In genomic region chr2:15560988-15561573, GRCh38 we compare ENCODE assay signal across 8 cellular contexts. TPM values are rescaled to one million over a fixed set of nuclear protein-coding genes. Genes with fewer than 3 reads are reported as not detected.
DNase-seq lines count a peak whose midpoint lies in the region; ATAC-seq, FAIRE-seq and TF ChIP-seq lines count a peak whose summit lies in the region.

NBAS (minus strand) TSS chr2:15561334; CDS start chr2:15561304, 30 bp downstream.

- WGBS in A549 (ENCODE audit: missing lambda C conversion rate), result 0% methylated on average over 14 of the region's 30 CpGs

- CTCF ChIA-PET in A549 (lab: Yijun Ruan, JAX), result interaction anchor here (1.2 to 5.8 kb wide), 4 partner anchors 11 to 28 kb away, joined by 3 to 43 read pairs (median 16); no protein-coding TSS in a partner anchor

- no peak for FAIRE-seq in A549 (lab: Jason Lieb, UNC)

- H3K4me2 ChIP-seq in A549, result peak within 1 kb of the TSS; percentile 93

- peak within 1 kb of the TSS; percentile 64 for H3K4me3 ChIP-seq in A549
- peak within 1 kb of the TSS; percentile 95 for H3K4me3 ChIP-seq in iPS-18c (ENCODE audit: insufficient read depth, low read depth, low read length)
- peak within 1 kb of the TSS; percentile 90 to 91 (median 91) for H3K4me3 ChIP-seq in skeletal muscle tissue (ENCODE audit: low read length in 3 of 3)

- peaks cover 10% of the 10 kb centered on the region for H3K4me1 ChIP-seq in A549
- H3K4me1 ChIP-seq in skeletal muscle tissue (ENCODE audit: control insufficient read depth in 3 of 3, insufficient read depth in 3 of 3, low read length in 3 of 3), result peaks cover 8 to 28% (median 16%) of the 10 kb centered on the region in 3 donors

- H3K27me3 ChIP-seq in skeletal muscle tissue (ENCODE audit: control insufficient read depth in 3 of 3, insufficient read depth in 3 of 3, low read length in 3 of 3), result no peaks in the 10 kb centered on the region

- TF ChIP-seq CTCF in A549 (IDR thresholded peaks at IDR 0.05) (no peak), VCaP (conservative IDR thresholded peaks at IDR 0.05) (no peak)

- DNase-seq in A549 (ENCODE audit: low read depth in 1 of 2, low spot score in 1 of 2) (peak; percentile 82 to 92), NCI-H2171 treated with DMSO at 0.1 percent for 48 hours (lab: John Stamatoyannopoulos, UW) (peak; percentile 90), T47D (ENCODE audit: low read depth in 1 of 2, low spot score in 1 of 2) (peak; percentile 30 to 88)

- TF ChIP-seq EP300 in A549 (IDR thresholded peaks at IDR 0.05), result no peak

- H3K9me3 ChIP-seq in A549, result no peaks in the 10 kb centered on the region
- no peaks in the 10 kb centered on the region for H3K9me3 ChIP-seq in iPS-18c (ENCODE audit: control insufficient read depth, insufficient read depth, low read length)
- no peaks in the 10 kb centered on the region for H3K9me3 ChIP-seq in skeletal muscle tissue (ENCODE audit: control insufficient read depth in 3 of 3, low read length in 3 of 3)

- POLR2A ChIA-PET in A549 (lab: Yijun Ruan, JAX), result interaction anchor here (0.6 to 1.4 kb wide), 4 partner anchors 14 to 41 kb away, joined by 3 to 4 read pairs (median 3); partner anchors contain the start of gene DDX1

- peak within 1 kb of the TSS; percentile 85 to 96 (median 90) for H3K9ac ChIP-seq in skeletal muscle tissue (ENCODE audit: low read depth in 1 of 3, low read length in 3 of 3)

- peak; percentile 85 for TF ChIP-seq POLR2A in A549 (IDR thresholded peaks at IDR 0.05; ENCODE audit: low read length)

- no peaks in the 10 kb centered on the region for H3K36me3 ChIP-seq in skeletal muscle tissue (ENCODE audit: control insufficient read depth in 3 of 3, insufficient read depth in 3 of 3, low read length in 3 of 3)

- in situ Hi-C loops in T47D (cut with HindIII; ENCODE audit: low pct_unique_long_range_greater_than_20kb, low sequenced_read_pairs), result no loop called here

- ATAC-seq in A549, result peak; percentile 92 to 95
- ATAC-seq in GM18858 (IDR thresholded peaks at IDR 0.05; ENCODE audit: unreplicated experiment), result peak; percentile 72
- peak; percentile 84 for ATAC-seq in HG03095 (IDR thresholded peaks at IDR 0.05; ENCODE audit: unreplicated experiment)

- H3K27ac ChIP-seq in A549, result peak within 1 kb of the TSS; percentile 76 to 81
- peak within 1 kb of the TSS; percentile 67 for H3K27ac ChIP-seq in VCaP
- peak within 1 kb of the TSS; percentile 70 for H3K27ac ChIP-seq in skeletal muscle tissue (ENCODE audit: low read depth, low read length)

- no peak for TF ChIP-seq RAD21 in A549 (conservative IDR thresholded peaks at IDR 0.05 in 1 of 2, IDR thresholded peaks at IDR 0.05 in 1 of 2)

TF ChIP-seq in A549, 52 proteins besides CTCF, POLR2A, EP300 and RAD21:
- TF ChIP-seq USF2 (IDR thresholded peaks at IDR 0.05) (no peak), GATA3 (IDR thresholded peaks at IDR 0.05; ENCODE audit: borderline replicate concordance) (no peak), EHMT2 (IDR thresholded peaks at IDR 0.05; ENCODE audit: low read depth) (no peak), NFE2L2 (conservative IDR thresholded peaks at IDR 0.05; ENCODE audit: low read length) (no peak), JUN (IDR thresholded peaks at IDR 0.05) (peak; percentile 82 to 87), TFCP2L1 (CRISPR knock-in tag; IDR thresholded peaks at IDR 0.05) (no peak), RNF2 (IDR thresholded peaks at IDR 0.05; ENCODE audit: borderline replicate concordance, low read depth) (no peak), RFX5 (IDR thresholded peaks at IDR 0.05) (no peak), ZNF302 (CRISPR knock-in tag; IDR thresholded peaks at IDR 0.05) (no peak), PHF8 (IDR thresholded peaks at IDR 0.05; ENCODE audit: borderline replicate concordance, low read depth) (peak; percentile 66; the same call in 1 of the 2 replicates), CEBPB (IDR thresholded peaks at IDR 0.05) (no peak), RCOR1 (IDR thresholded peaks at IDR 0.05; ENCODE audit: low read depth, low read length) (no peak), MAX (IDR thresholded peaks at IDR 0.05) (peak; percentile 76), ZSCAN20 (CRISPR knock-in tag; IDR thresholded peaks at IDR 0.05) (no peak), CBX2 (IDR thresholded peaks at IDR 0.05; ENCODE audit: borderline replicate concordance, low read depth) (no peak), ZFP36 (IDR thresholded peaks at IDR 0.05; ENCODE audit: borderline replicate concordance, partially characterized antibody) (peak; percentile 20), FOSL2 (IDR thresholded peaks at IDR 0.05) (no peak), FOSL2 (CRISPR knock-in tag; IDR thresholded peaks at IDR 0.05) (peak; percentile 21; the same call in 1 of the 2 replicates), HOXB5 (CRISPR knock-in tag; IDR thresholded peaks at IDR 0.05) (no peak), CHD2 (IDR thresholded peaks at IDR 0.05; ENCODE audit: low read length, partially characterized antibody) (no peak), MYC (IDR thresholded peaks at IDR 0.05; ENCODE audit: borderline replicate concordance, low read length) (peak; percentile 60; the same call in 1 of the 2 replicates), KDM5A (IDR thresholded peaks at IDR 0.05) (peak; percentile 92), EHF (CRISPR knock-in tag; IDR thresholded peaks at IDR 0.05) (no peak)

RNA-seq across cellular contexts. Expression of gene NBAS, which starts in this region (rescaled TPM):
- polyA plus RNA-seq in A549 (2011; rRNA removed) (34.9 and 45.1 TPM in 2 replicates), A549 (2017; fragmentation: RNase III; extraction: RNeasy Plus Mini Kit Qiagen cat#74134 plus additional on column Dnase treatment) (15.9 to 16.7 TPM (median 16.6 TPM) in 3 replicates)
- polyA plus RNA-seq in A549 (2012; cell fraction: cytosol; rRNA removed), result 9.7 and 11.2 TPM in 2 replicates
- polyA plus RNA-seq in A549 (2012; cell fraction: nucleus; rRNA removed), result 30.2 and 38.0 TPM in 2 replicates
- polyA minus RNA-seq in A549 (2011; rRNA and poly(A)+ RNA removed), result 95.3 and 103 TPM in 2 replicates
- total RNA-seq in skeletal muscle tissue, result 126 TPM

Comparison
In these comparisons a context has a peak if more than half of its experiments do, and no peak if none do; other contexts are left out.
1. Peak in every context shown above with its lines: DNase-seq, ATAC-seq, H3K4me3 ChIP-seq and H3K27ac ChIP-seq.